8 cellular contexts compared by ENCODE assay signal in genomic region chr7:35799846-35800717, GRCh38. TPM values are rescaled to one million over a fixed set of nuclear protein-coding genes. Genes with fewer than 3 reads are reported as not detected.
DNase-seq lines count a peak whose midpoint lies in the region; ATAC-seq and TF ChIP-seq lines count a peak whose summit lies in the region.

No MANE protein-coding gene starts in this region.

- H3K4me3 Mint-ChIP-seq in activated B cell treated with CpG ODN at 0.5 μM for 24 hours, result peak overlapping the region; percentile 96

- ATAC-seq in GM19043 (IDR thresholded peaks at IDR 0.05; ENCODE audit: low read depth, unreplicated experiment) (peak; percentile 42), HG03280 (IDR thresholded peaks at IDR 0.05; ENCODE audit: unreplicated experiment) (peak; percentile 37), activated B cell treated with CpG ODN at 0.5 μM for 24 hours (ENCODE audit: low read depth) (peak; percentile 60)

- peak overlapping the region; percentile 99 for H3K27ac Mint-ChIP-seq in activated B cell treated with CpG ODN at 0.5 μM for 24 hours

- no peaks in the 10 kb centered on the region for H3K27me3 Mint-ChIP-seq in activated B cell treated with CpG ODN at 0.5 μM for 24 hours

- no peak for TF ChIP-seq CTCF in activated B cell treated with CpG ODN at 0.5 μM for 24 hours (IDR thresholded peaks at IDR 0.05)

- POLR2A ChIA-PET in activated B cell treated with CpG ODN at 0.5 μM for 24 hours (lab: Charles Lee), result interaction anchor here (0.6 to 4.9 kb wide), 31 partner anchors 9 to 170 kb away, joined by 3 to 442 read pairs (median 4); partner anchors contain the start of gene HERPUD2

- CTCF ChIA-PET in activated B cell treated with CpG ODN at 0.5 μM for 24 hours (lab: Charles Lee), result interaction anchor here (1.3 to 4.5 kb wide), 5 partner anchors 72 to 107 kb away, joined by 3 to 59 read pairs (median 9); partner anchors contain the start of gene HERPUD2

- H3K4me1 Mint-ChIP-seq in activated B cell treated with CpG ODN at 0.5 μM for 24 hours, result peaks cover 45% of the 10 kb centered on the region

- H3K36me3 Mint-ChIP-seq in activated B cell treated with CpG ODN at 0.5 μM for 24 hours (ENCODE audit: low read depth), result peaks cover 19% of the 10 kb centered on the region

- intact Hi-C loops in activated B cell treated with CpG ODN at 0.5 μM for 24 hours (cut with micrococcal nuclease), result loop anchor here (1.0 to 5.0 kb wide), 4 partner anchors 38 to 763 kb away; partner anchors contain the start of gene DPY19L1

- H3K9me3 Mint-ChIP-seq in activated B cell treated with CpG ODN at 0.5 μM for 24 hours, result no peaks in the 10 kb centered on the region

- DNase-seq in AML-193 (lab: John Stamatoyannopoulos, UW), result peak; percentile 72 to 76
- DNase-seq in NCI-H226, result peak; percentile 95
- peak; percentile 78 for DNase-seq in activated B cell treated with CpG ODN at 0.5 μM for 24 hours
- peak; percentile 82 for DNase-seq in cerebellum (ENCODE audit: low spot score)
- DNase-seq in kidney tubule cell (ENCODE audit: low spot score), result peak; percentile 93
- DNase-seq in stimulated activated CD4-positive, alpha-beta T cell treated with anti-CD3 and anti-CD28 coated beads, Interleukin-1b, Interleukin-23, amount 100 ng/mL, for 24 hours (ENCODE audit: low read depth in 4 of 4, low spot score in 1 of 4), result peak; percentile 52 to 76 (median 68)

RNA-seq across cellular contexts. Expression of gene SEPTIN7, which starts 0.8 kb away (rescaled TPM):
- 239 and 262 TPM in 2 replicates for total RNA-seq in activated B cell treated with CpG ODN at 0.5 μM for 24 hours
- 269 TPM for total RNA-seq in cerebellum

Comparison
In these comparisons a context has a peak if more than half of its experiments do, and no peak if none do; other contexts are left out.
1. Peak in every context shown above with its lines: DNase-seq and ATAC-seq.